28 cellular contexts compared by ENCODE assay signal in the genomic region with DNA sequence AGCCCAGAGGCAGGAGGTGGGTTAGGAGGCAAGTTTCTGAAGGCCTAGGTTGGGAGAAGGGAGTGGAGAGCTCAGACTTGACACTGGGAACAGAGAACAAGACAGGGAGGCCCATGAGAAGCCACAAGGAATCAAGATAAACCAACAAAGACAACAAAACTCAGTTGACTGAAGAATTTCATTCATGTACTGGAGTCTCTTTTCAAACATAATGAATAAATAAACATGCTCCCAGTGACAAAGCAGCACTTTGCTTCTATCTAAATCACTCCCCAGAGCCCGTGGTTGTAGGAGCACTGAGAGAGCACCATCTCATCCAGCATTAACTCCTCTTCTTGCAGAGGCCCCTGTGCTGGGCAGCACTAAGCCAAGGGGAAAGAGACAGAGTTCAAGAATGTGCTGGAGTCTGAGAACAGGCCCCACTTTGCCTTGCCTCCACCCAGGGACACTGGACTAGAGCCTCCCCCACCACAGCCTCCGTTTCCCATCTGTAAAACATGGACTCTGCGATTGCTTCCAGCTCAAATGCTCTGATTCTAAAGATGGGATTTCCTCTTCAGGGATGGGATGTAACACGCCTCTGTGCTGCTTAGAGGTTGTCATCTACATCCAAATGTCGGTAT.
"Had no signal": no experiment of that assay in that cellular context is flagged by ENCODE, and none has a peak within 500 bp of the region (broad histone marks: within the 10 kb centered on the region; RNA-seq: fewer than 3 reads in every experiment).

No MANE protein-coding gene starts in this region.

- H3K36me3 ChIP-seq: heart left ventricle, pancreas, spleen, transverse colon had no signal

- H3K4me3 ChIP-seq: body of pancreas, heart left ventricle, pancreas, psoas muscle, spleen, testis, transverse colon had no signal

- DNase-seq: activated CD4-positive, alpha-beta T cell treated with anti-CD3 and anti-CD28 coated beads for 1 hour; activated CD4-positive, alpha-beta T cell treated with anti-CD3 and anti-CD28 coated beads, Interleukin-2, amount 50 U/mL, for 1 hour; activated CD8-positive, alpha-beta T cell treated with anti-CD3 and anti-CD28 coated beads for 36 hours; activated gamma-delta T cell treated with Interleukin-2 at 50 U/mL for 16 hours; activated naive CD4-positive, alpha-beta T cell treated with anti-CD3 and anti-CD28 coated beads, Interleukin-2, amount 50 U/mL, for 16 hours; activated T-cell treated with anti-CD3 and anti-CD28 coated beads, Interleukin-2, amount 50 U/mL, for 4 hours; amygdala; body of pancreas; cerebellar nuclear complex; cortex of kidney; heart left ventricle; hypothalamus; immature natural killer cell; kidney; naive B cell; nucleus accumbens; pancreas; psoas muscle; right cardiac atrium; spleen; stimulated activated naive CD4-positive, alpha-beta T cell treated with Interleukin-2 at 50 U/mL for 16 hours; T-helper 2 cell; testis; transverse colon had no signal

- H3K4me3 Mint-ChIP-seq: activated CD8-positive, alpha-beta T cell treated with anti-CD3 and anti-CD28 coated beads for 36 hours; activated T-cell treated with anti-CD3 and anti-CD28 coated beads, Interleukin-2, amount 50 U/mL, for 4 hours; activated T-helper 17 cell treated with anti-CD3 and anti-CD28 coated beads, Interleukin-2, amount 50 U/mL, for 72 hours; immature natural killer cell; mesothelial cell of epicardium; neural crest cell; WTC11 had no signal

- H3K36me3 Mint-ChIP-seq: mesothelial cell of epicardium, naive B cell, WTC11 had no signal

- H3K4me1 Mint-ChIP-seq: activated T-helper 17 cell treated with anti-CD3 and anti-CD28 coated beads, Interleukin-2, amount 50 U/mL, for 72 hours; immature natural killer cell; naive B cell; WTC11 had no signal

- H3K27me3 ChIP-seq: body of pancreas, heart left ventricle, pancreas, spleen, testis, transverse colon had no signal

- H3K9me3 Mint-ChIP-seq: activated CD8-positive, alpha-beta T cell treated with anti-CD3 and anti-CD28 coated beads for 36 hours; activated T-cell treated with anti-CD3 and anti-CD28 coated beads, Interleukin-2, amount 50 U/mL, for 4 hours; activated T-helper 17 cell treated with anti-CD3 and anti-CD28 coated beads, Interleukin-2, amount 50 U/mL, for 72 hours; immature natural killer cell; mesothelial cell of epicardium; neural crest cell; WTC11 had no signal

- H3K27ac Mint-ChIP-seq: activated CD8-positive, alpha-beta T cell treated with anti-CD3 and anti-CD28 coated beads for 36 hours; activated T-helper 17 cell treated with anti-CD3 and anti-CD28 coated beads, Interleukin-2, amount 50 U/mL, for 72 hours; immature natural killer cell; mesothelial cell of epicardium; naive B cell; WTC11 had no signal

- H3K27ac ChIP-seq: heart left ventricle, psoas muscle, spleen, testis, transverse colon had no signal

- H3K9me3 ChIP-seq: heart left ventricle, pancreas, psoas muscle, spleen, testis, transverse colon had no signal

- H3K4me1 ChIP-seq: spleen, testis had no signal
